19 cellular contexts compared by ENCODE assay signal in genomic region chr7:35720032-35720431, GRCh38.
"Had no signal": no experiment of that assay in that cellular context is flagged by ENCODE, and none has a peak within 500 bp of the region (broad histone marks: within the 10 kb centered on the region; RNA-seq: fewer than 3 reads in every experiment).

No MANE protein-coding gene starts in this region.

- ATAC-seq: activated CD8-positive, alpha-beta T cell treated with anti-CD3 and anti-CD28 coated beads for 36 hours; activated naive CD8-positive, alpha-beta T cell treated with anti-CD3 and anti-CD28 coated beads, Interleukin-2, amount 50 U/mL, for 24 hours; activated T-cell treated with anti-CD3 and anti-CD28 coated beads, Interleukin-2, amount 50 U/mL, for 4 hours; activated T-helper 17 cell treated with anti-CD3 and anti-CD28 coated beads, Interleukin-2, amount 50 U/mL, for 72 hours; naive thymus-derived CD4-positive, alpha-beta T cell; pancreas; stimulated activated naive CD8-positive, alpha-beta T cell treated with anti-CD3 and anti-CD28 coated beads, Interleukin-15, Interleukin-2, amounts not matched to agents 100 U/mL and 50 U/mL, for 24 hours had no signal

- DNase-seq: activated CD4-positive, alpha-beta T cell treated with anti-CD3 and anti-CD28 coated beads, Interleukin-2, amount 50 U/mL, for 1 hour; activated CD8-positive, alpha-beta T cell treated with anti-CD3 and anti-CD28 coated beads for 36 hours; activated naive CD8-positive, alpha-beta T cell treated with anti-CD3 and anti-CD28 coated beads, Interleukin-2, amount 50 U/mL, for 24 hours; activated T-cell treated with anti-CD3 and anti-CD28 coated beads, Interleukin-2, amount 50 U/mL, for 4 hours; colonic mucosa; effector memory CD4-positive, alpha-beta T cell; immature natural killer cell; kidney; naive thymus-derived CD4-positive, alpha-beta T cell; nucleus accumbens; pancreas; stimulated activated CD4-positive, alpha-beta T cell treated with anti-CD3 and anti-CD28 coated beads, Interleukin-2, amount 100 ng/mL, for 24 hours; stimulated activated naive CD8-positive, alpha-beta T cell treated with anti-CD3 and anti-CD28 coated beads, Interleukin-15, Interleukin-2, amounts not matched to agents 100 U/mL and 50 U/mL, for 24 hours; T-helper 2 cell; tibial artery had no signal

- H3K4me1 ChIP-seq: colonic mucosa, prostate gland had no signal

- H3K4me3 ChIP-seq: colonic mucosa, pancreas, prostate gland, right atrium auricular region, smooth muscle cell, tibial artery had no signal

- H3K36me3 ChIP-seq: colonic mucosa, pancreas, prostate gland, right atrium auricular region, tibial artery had no signal

- H3K27me3 ChIP-seq: colonic mucosa, pancreas, right atrium auricular region, tibial artery had no signal

- H3K27ac ChIP-seq: colonic mucosa, pancreas, prostate gland, right atrium auricular region, tibial artery had no signal

- H3K4me2 ChIP-seq: smooth muscle cell had no signal

- H3K9me3 ChIP-seq: colonic mucosa, pancreas, prostate gland, right atrium auricular region, tibial artery had no signal
